Comparison of ENCODE assay signal across 2 cellular contexts in genomic region chr14:99119554-99119953, GRCh38.
TF ChIP-seq lines count a peak whose summit lies in the region.

No MANE protein-coding gene starts in this region.

TF ChIP-seq in HEK293, 187 proteins besides CTCF, POLR2A, EP300 and RAD21:
- TF ChIP-seq ZNF394 (tag by site-specific recombination; IDR thresholded peaks at IDR 0.05; ENCODE audit: borderline replicate concordance), result peak; percentile 23; the same call in 1 of the 2 replicates
- TF ChIP-seq OSR2 (tag by site-specific recombination; IDR thresholded peaks at IDR 0.05), result peak; percentile 81
- TF ChIP-seq MEIS1 (CRISPR knock-in tag; IDR thresholded peaks at IDR 0.05; ENCODE audit: borderline replicate concordance), result no peak

TF ChIP-seq in H1, 55 proteins besides CTCF, POLR2A, EP300 and RAD21:
- TF ChIP-seq ATF2 (IDR thresholded peaks at IDR 0.05; ENCODE audit: low read length) (no peak), SP1 (IDR thresholded peaks at IDR 0.05; ENCODE audit: low read depth, low read length) (no peak), RNF2 (IDR thresholded peaks at IDR 0.05; ENCODE audit: borderline replicate concordance, low read depth, low read length, missing control alignments, poor library complexity, severe bottlenecking) (no peak), TEAD4 (IDR thresholded peaks at IDR 0.05; ENCODE audit: low read depth, low read length) (no peak), CHD7 (IDR thresholded peaks at IDR 0.05; ENCODE audit: insufficient replicate concordance, low read length) (no peak), HDAC2 (IDR thresholded peaks at IDR 0.05; ENCODE audit: borderline replicate concordance in 1 of 2, low read depth in 2 of 2, low read length in 2 of 2) (no peak), KDM4A (IDR thresholded peaks at IDR 0.05; ENCODE audit: low read depth, low read length, severe bottlenecking) (no peak), RFX5 (IDR thresholded peaks at IDR 0.05; ENCODE audit: borderline replicate concordance, low read depth, low read length) (no peak), SIRT6 (IDR thresholded peaks at IDR 0.05; ENCODE audit: low read length) (no peak), CHD1 (IDR thresholded peaks at IDR 0.05; ENCODE audit: low read depth, low read length) (no peak), SUZ12 (IDR thresholded peaks at IDR 0.05; ENCODE audit: low read length) (no peak), JUND (IDR thresholded peaks at IDR 0.05; ENCODE audit: low read length) (no peak), MAX (IDR thresholded peaks at IDR 0.05) (no peak), SAP30 (IDR thresholded peaks at IDR 0.05; ENCODE audit: insufficient read depth, insufficient replicate concordance, low read length) (no peak)
